Comparison of ENCODE assay signal across 9 cellular contexts in the genomic region with DNA sequence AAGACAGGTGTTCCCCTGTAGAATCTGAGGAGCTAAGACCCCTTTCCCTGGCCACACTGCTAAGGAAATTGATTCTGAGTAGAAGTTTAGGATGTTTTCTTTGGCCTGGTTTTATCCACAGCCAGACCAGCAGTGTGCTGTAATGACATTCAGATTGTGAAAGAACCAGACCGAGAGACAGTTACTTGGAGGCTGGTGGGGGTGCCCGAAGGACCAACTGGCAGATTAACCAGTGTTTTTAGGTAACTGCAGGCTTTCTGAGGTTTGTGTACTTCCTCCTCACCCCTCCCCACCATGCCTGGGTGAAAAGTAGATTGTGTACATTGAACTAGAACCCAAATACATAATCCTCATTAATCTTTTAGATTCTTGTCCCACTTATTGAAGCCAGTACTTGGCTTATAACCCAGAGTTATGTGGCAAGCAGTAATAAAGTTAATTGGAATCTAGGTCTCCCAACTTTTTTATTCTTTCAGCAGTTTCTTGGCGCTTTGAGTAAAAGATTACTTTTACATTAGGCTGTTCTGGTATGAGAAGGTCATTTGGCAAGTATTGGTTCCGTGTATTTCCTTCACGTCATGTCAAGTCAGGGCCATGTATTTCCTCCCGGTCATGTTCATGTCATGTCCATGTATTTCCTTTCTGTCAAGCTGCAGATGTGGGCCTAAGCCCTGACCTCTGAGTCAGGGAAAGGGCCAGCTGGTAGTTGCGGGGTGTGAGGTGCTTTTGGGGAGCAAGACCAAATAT.
DNase-seq lines count a peak whose midpoint lies in the region; ATAC-seq, FAIRE-seq and TF ChIP-seq lines count a peak whose summit lies in the region.
"Had no signal": no experiment of that assay in that cellular context is flagged by ENCODE, and none has a peak within 500 bp of the region (broad histone marks: within the 10 kb centered on the region; RNA-seq: fewer than 3 reads in every experiment).

No MANE protein-coding gene starts in this region.

- H3K4me1 ChIP-seq in astrocyte (ENCODE audit: insufficient read depth, low read length) (peaks cover 47% of the 10 kb centered on the region), iPS-20b (ENCODE audit: insufficient read depth, low read length) (peaks cover 70% of the 10 kb centered on the region), stomach smooth muscle (ENCODE audit: control insufficient read depth, insufficient read depth, low read length) (peaks cover 93% of the 10 kb centered on the region)

- DNase-seq in HuH-7 (ENCODE audit: low spot score) (peak; percentile 40), astrocyte (ENCODE audit: low read depth) (peak; percentile 58), ACHN (no peak), COLO829 (ENCODE audit: low spot score) (no peak)
- DNase-seq: T-cell had no signal

- H3K27me3 Mint-ChIP-seq in astrocyte (ENCODE audit: low read depth, unreplicated experiment): no peaks in the 10 kb centered on the region
- H3K27me3 Mint-ChIP-seq: T-cell had no signal

- FAIRE-seq in astrocyte (lab: Jason Lieb, UNC): no peak

- no peaks in the 10 kb centered on the region for H4K20me1 ChIP-seq in astrocyte (ENCODE audit: insufficient read depth, low read length)

- H3K36me3 Mint-ChIP-seq in astrocyte (ENCODE audit: low read depth, unreplicated experiment): peaks cover 8% of the 10 kb centered on the region

- peaks cover 4% of the 10 kb centered on the region for H3K9me3 Mint-ChIP-seq in astrocyte (ENCODE audit: unreplicated experiment)
- H3K9me3 Mint-ChIP-seq: T-cell had no signal

- H3K27me3 ChIP-seq in astrocyte (ENCODE audit: insufficient read depth, low read length) (no peaks in the 10 kb centered on the region), iPS-20b (ENCODE audit: insufficient read depth, low read length) (no peaks in the 10 kb centered on the region), stomach smooth muscle (ENCODE audit: control insufficient read depth in 1 of 2, insufficient read depth in 2 of 2, low read length in 2 of 2) (no peaks in the 10 kb centered on the region)

- peak overlapping the region; percentile 61 for H3K4me3 Mint-ChIP-seq in astrocyte (ENCODE audit: unreplicated experiment)
- H3K4me3 Mint-ChIP-seq: T-cell had no signal

- in situ Hi-C loops in ACHN (cut with HindIII; ENCODE audit: low pct_ligation_motif_present, low pct_unique_long_range_greater_than_20kb, low sequenced_read_pairs): no loop called here

- H3K27ac Mint-ChIP-seq in astrocyte (ENCODE audit: unreplicated experiment): no peak overlapping the region

- H2AFZ ChIP-seq in astrocyte (ENCODE audit: low read depth, low read length): peak overlapping the region; percentile 58

- TF ChIP-seq CTCF in astrocyte (IDR thresholded peaks at IDR 0.05; ENCODE audit: insufficient read depth, low read depth, low read length): no peak

- H3K4me2 ChIP-seq in astrocyte (ENCODE audit: low read length): peak overlapping the region; percentile 77

- no peaks in the 10 kb centered on the region for H3K36me3 ChIP-seq in astrocyte (ENCODE audit: insufficient read depth, low read length)
- H3K36me3 ChIP-seq in iPS-20b (ENCODE audit: insufficient read depth, low read depth, low read length): 0 out of 2 replicates have a peak, but pooled peaks cover 4% of the 10 kb centered on the region
- H3K36me3 ChIP-seq in stomach smooth muscle (ENCODE audit: control insufficient read depth in 2 of 2, insufficient read depth in 2 of 2, low read length in 2 of 2): peaks cover 0 to 4% of the 10 kb centered on the region in 2 donors

- no peaks in the 10 kb centered on the region for H3K79me2 ChIP-seq in astrocyte (ENCODE audit: insufficient read depth, low read length)

- H3K9me3 ChIP-seq in astrocyte (ENCODE audit: insufficient read depth, low read depth, low read length) (no peaks in the 10 kb centered on the region), iPS-20b (ENCODE audit: insufficient read depth, low read depth, low read length) (no peaks in the 10 kb centered on the region), stomach smooth muscle (ENCODE audit: control insufficient read depth in 2 of 2, low read length in 2 of 2) (no peaks in the 10 kb centered on the region)

- H3K27ac ChIP-seq in astrocyte (ENCODE audit: low read depth, low read length) (peak overlapping the region; percentile 23), iPS-20b (ENCODE audit: low read length) (peak overlapping the region; percentile 90), stomach smooth muscle (ENCODE audit: low read length) (peak overlapping the region; percentile 96)

- H3K9ac ChIP-seq in astrocyte (ENCODE audit: low read length) (no peak overlapping the region), iPS-20b (ENCODE audit: low read depth, low read length) (peak overlapping the region; percentile 75; the same call in 1 of the 2 replicates), stomach smooth muscle (ENCODE audit: low read length in 2 of 2) (peak overlapping the region; percentile 53 to 73)

- H3K4me1 Mint-ChIP-seq in astrocyte (ENCODE audit: low read depth, unreplicated experiment): peaks cover 29% of the 10 kb centered on the region

- ATAC-seq in HG03378 (IDR thresholded peaks at IDR 0.05; ENCODE audit: unreplicated experiment) (no peak), HG03095 (IDR thresholded peaks at IDR 0.05; ENCODE audit: unreplicated experiment) (no peak)

- H3K4me3 ChIP-seq in astrocyte (ENCODE audit: insufficient read depth, low read depth, low read length) (no peak overlapping the region), iPS-20b (ENCODE audit: low read length) (peak overlapping the region; percentile 28; the same call in 1 of the 2 replicates), stomach smooth muscle (ENCODE audit: low read length in 2 of 2) (peak overlapping the region; percentile 2 to 63)

Comparison
In these comparisons a context has a peak if more than half of its experiments do, and no peak if none do; other contexts are left out.
1. DNase-seq: peak in HuH-7 (single experiment) and astrocyte (single experiment); none in ACHN (single experiment) and COLO829 (single experiment).
2. H3K27ac ChIP-seq: peak in every context shown above with its lines; median percentile 96 in stomach smooth muscle; 90 in iPS-20b; 23 in astrocyte.